Comparison of ENCODE assay signal across 10 cellular contexts in the genomic region with DNA sequence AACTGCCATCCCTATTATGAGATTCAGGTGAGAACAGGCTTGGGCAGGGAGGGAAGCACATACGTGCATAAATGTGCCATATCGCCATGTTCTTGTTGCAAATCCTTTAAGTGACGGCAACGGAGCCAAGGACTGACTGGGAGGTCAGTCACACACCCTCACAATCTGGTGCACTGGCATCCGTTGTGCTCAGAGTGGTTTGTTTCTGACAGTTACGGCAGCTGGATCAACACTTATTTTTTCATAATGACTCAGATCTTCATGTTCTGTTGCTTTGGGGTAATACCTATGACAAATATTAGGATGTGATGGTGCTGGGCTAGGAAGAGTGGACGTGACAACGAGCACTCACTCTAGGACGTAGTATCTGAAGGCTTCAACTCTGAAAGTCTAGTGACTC. TPM values are rescaled to one million over a fixed set of nuclear protein-coding genes. Genes with fewer than 3 reads are reported as not detected.
DNase-seq lines count a peak whose midpoint lies in the region; ATAC-seq and TF ChIP-seq lines count a peak whose summit lies in the region.
"Had no signal": no experiment of that assay in that cellular context is flagged by ENCODE, and none has a peak within 500 bp of the region (broad histone marks: within the 10 kb centered on the region; RNA-seq: fewer than 3 reads in every experiment).

No MANE protein-coding gene starts in this region.

- TF ChIP-seq POLR2A in uterus (IDR thresholded peaks at IDR 0.05): no peak

- H3K9me3 ChIP-seq in uterus: no peaks in the 10 kb centered on the region

- intact Hi-C loops in uterus (cut with DNase I; ENCODE audit: low total_unique reads): no loop called here

- ATAC-seq in HG02588 (IDR thresholded peaks at IDR 0.05; ENCODE audit: unreplicated experiment): peak; percentile 91
- ATAC-seq: A549 had no signal

- H3K4me1 ChIP-seq in uterus: no peaks in the 10 kb centered on the region

- no peak overlapping the region for H3K27ac ChIP-seq in uterus

- no peaks in the 10 kb centered on the region for H3K27me3 ChIP-seq in uterus

- TF ChIP-seq CTCF in uterus (IDR thresholded peaks at IDR 0.05): no peak

- no peaks in the 10 kb centered on the region for H3K36me3 ChIP-seq in uterus

- DNase-seq in SHP77 (lab: John Stamatoyannopoulos, UW): peak; percentile 13 to 15
- no peak for DNase-seq in SHP77 treated with DMSO at 0.1 percent for 48 hours (lab: John Stamatoyannopoulos, UW)
- peak; percentile 39 for DNase-seq in RPMI7951 (ENCODE audit: low read depth)
- peak; percentile 68 for DNase-seq in skeletal muscle cell (ENCODE audit: low read depth)
- DNase-seq in uterus: no peak
- no peak for DNase-seq in RKO (ENCODE audit: low spot score)
- DNase-seq in NCI-H526 treated with DMSO at 0.1 percent for 48 hours (lab: John Stamatoyannopoulos, UW): no peak
- DNase-seq: NCI-H187 had no signal

- no peak overlapping the region for H3K4me3 ChIP-seq in skeletal muscle cell (ENCODE audit: low read depth, low read length)
- no peak overlapping the region for H3K4me3 ChIP-seq in uterus
- H3K4me3 ChIP-seq: A549 had no signal

RNA-seq across cellular contexts. Expression of a gene that starts 56.2 kb away (rescaled TPM):
- total RNA-seq in RPMI7951 (2014; rRNA removed; shearing (Covaris generic)): 23.6 and 26.1 TPM in 2 replicates
- total RNA-seq in uterus: 10 to 100 TPM in 3 of 4 donors, 1 to 10 TPM in 1; 9.7 to 29.6 (median 17.1) TPM

Comparison
In these comparisons a context has a peak if more than half of its experiments do, and no peak if none do; other contexts are left out.
1. DNase-seq: peak in SHP77 (2 of 2), RPMI7951 (single experiment) and skeletal muscle cell (single experiment); none in SHP77 treated with DMSO at 0.1 percent for 48 hours (single experiment), uterus (0 of 2), RKO (single experiment) and NCI-H526 treated with DMSO at 0.1 percent for 48 hours (single experiment).